15 cellular contexts compared by ENCODE assay signal in genomic region chr2:8405334-8405733, GRCh38.
DNase-seq lines count a peak whose midpoint lies in the region; ATAC-seq and TF ChIP-seq lines count a peak whose summit lies in the region.
"Had no signal": no experiment of that assay in that cellular context is flagged by ENCODE, and none has a peak within 500 bp of the region (broad histone marks: within the 10 kb centered on the region; RNA-seq: fewer than 3 reads in every experiment).

No MANE protein-coding gene starts in this region.

- peaks cover 29% of the 10 kb centered on the region for H3K4me1 Mint-ChIP-seq in stimulated activated naive CD8-positive, alpha-beta T cell treated with anti-CD3 and anti-CD28 coated beads, Interleukin-15, Interleukin-2, amounts not matched to agents 100 ng/mL and 50 ng/mL, for 24 hours (ENCODE audit: low read depth)
- peaks cover 23% of the 10 kb centered on the region for H3K4me1 Mint-ChIP-seq in stimulated activated naive CD8-positive, alpha-beta T cell treated with anti-CD3 and anti-CD28 coated beads, Interleukin-15, amount 100 ng/mL, for 72 hours
- peaks cover 30% of the 10 kb centered on the region for H3K4me1 Mint-ChIP-seq in type B pancreatic cell (ENCODE audit: unreplicated experiment)

- H3K27me3 Mint-ChIP-seq in stimulated activated naive CD8-positive, alpha-beta T cell treated with anti-CD3 and anti-CD28 coated beads, Interleukin-15, Interleukin-2, amounts not matched to agents 100 ng/mL and 50 ng/mL, for 24 hours = peaks cover 8% of the 10 kb centered on the region
- peaks cover 18% of the 10 kb centered on the region for H3K27me3 Mint-ChIP-seq in stimulated activated naive CD8-positive, alpha-beta T cell treated with anti-CD3 and anti-CD28 coated beads, Interleukin-15, amount 100 ng/mL, for 72 hours
- no peaks in the 10 kb centered on the region for H3K27me3 Mint-ChIP-seq in type B pancreatic cell
- H3K27me3 Mint-ChIP-seq: CD4-positive, alpha-beta T cell had no signal

- peak overlapping the region; percentile 29 for H3K27ac Mint-ChIP-seq in stimulated activated naive CD8-positive, alpha-beta T cell treated with anti-CD3 and anti-CD28 coated beads, Interleukin-15, Interleukin-2, amounts not matched to agents 100 ng/mL and 50 ng/mL, for 24 hours
- H3K27ac Mint-ChIP-seq in stimulated activated naive CD8-positive, alpha-beta T cell treated with anti-CD3 and anti-CD28 coated beads, Interleukin-15, amount 100 ng/mL, for 72 hours = no peak overlapping the region
- peak overlapping the region; percentile 44 for H3K27ac Mint-ChIP-seq in type B pancreatic cell
- H3K27ac Mint-ChIP-seq: B cell; CD4-positive, alpha-beta T cell; CD8-positive, alpha-beta T cell had no signal

- TF ChIP-seq CTCF in type B pancreatic cell (conservative IDR thresholded peaks at IDR 0.05) = no peak

- DNase-seq in DMS53 (lab: John Stamatoyannopoulos, UW) (peak; percentile 5), DMS53 treated with DMSO at 0.1 percent for 48 hours (lab: John Stamatoyannopoulos, UW; ENCODE audit: unreplicated experiment) (no peak), type B pancreatic cell (ENCODE audit: extremely low spot score, unreplicated experiment) (no peak)
- DNase-seq in stimulated activated naive CD8-positive, alpha-beta T cell treated with anti-CD3 and anti-CD28 coated beads, Interleukin-15, amount 100 ng/mL, for 72 hours = no peak
- DNase-seq: AML-193; Caco-2; Calu3; CD4-positive, alpha-beta T cell; CD8-positive, alpha-beta T cell; DMS79 treated with DMSO at 0.1 percent for 48 hours; GF-D8 had no signal

- no peak overlapping the region for H3K4me3 Mint-ChIP-seq in stimulated activated naive CD8-positive, alpha-beta T cell treated with anti-CD3 and anti-CD28 coated beads, Interleukin-15, Interleukin-2, amounts not matched to agents 100 ng/mL and 50 ng/mL, for 24 hours
- H3K4me3 Mint-ChIP-seq in stimulated activated naive CD8-positive, alpha-beta T cell treated with anti-CD3 and anti-CD28 coated beads, Interleukin-15, amount 100 ng/mL, for 72 hours = no peak overlapping the region
- no peak overlapping the region for H3K4me3 Mint-ChIP-seq in type B pancreatic cell
- H3K4me3 Mint-ChIP-seq: B cell; CD4-positive, alpha-beta T cell; CD8-positive, alpha-beta T cell had no signal

- H3K9me3 Mint-ChIP-seq in stimulated activated naive CD8-positive, alpha-beta T cell treated with anti-CD3 and anti-CD28 coated beads, Interleukin-15, Interleukin-2, amounts not matched to agents 100 ng/mL and 50 ng/mL, for 24 hours = no peaks in the 10 kb centered on the region
- H3K9me3 Mint-ChIP-seq in stimulated activated naive CD8-positive, alpha-beta T cell treated with anti-CD3 and anti-CD28 coated beads, Interleukin-15, amount 100 ng/mL, for 72 hours = no peaks in the 10 kb centered on the region
- H3K9me3 Mint-ChIP-seq in type B pancreatic cell = peaks cover 7% of the 10 kb centered on the region
- H3K9me3 Mint-ChIP-seq: CD4-positive, alpha-beta T cell; CD8-positive, alpha-beta T cell had no signal

- no peaks in the 10 kb centered on the region for H3K36me3 Mint-ChIP-seq in stimulated activated naive CD8-positive, alpha-beta T cell treated with anti-CD3 and anti-CD28 coated beads, Interleukin-15, Interleukin-2, amounts not matched to agents 100 ng/mL and 50 ng/mL, for 24 hours (ENCODE audit: low read depth)
- peaks cover 4% of the 10 kb centered on the region for H3K36me3 Mint-ChIP-seq in type B pancreatic cell
- H3K36me3 Mint-ChIP-seq: CD8-positive, alpha-beta T cell had no signal

- no peak for ATAC-seq in stimulated activated naive CD8-positive, alpha-beta T cell treated with anti-CD3 and anti-CD28 coated beads, Interleukin-15, amount 100 ng/mL, for 72 hours
- ATAC-seq in GM19467 (IDR thresholded peaks at IDR 0.05; ENCODE audit: unreplicated experiment) = no peak
- ATAC-seq: A549; CD8-positive, alpha-beta T cell had no signal

Comparison
In these comparisons a context has a peak if more than half of its experiments do, and no peak if none do; other contexts are left out.
1. H3K27ac Mint-ChIP-seq: peak in stimulated activated naive CD8-positive, alpha-beta T cell treated with anti-CD3 and anti-CD28 coated beads, Interleukin-15, Interleukin-2, amounts not matched to agents 100 ng/mL and 50 ng/mL, for 24 hours (single experiment) and type B pancreatic cell (single experiment); none in stimulated activated naive CD8-positive, alpha-beta T cell treated with anti-CD3 and anti-CD28 coated beads, Interleukin-15, amount 100 ng/mL, for 72 hours (0 of 2).